9 cellular contexts compared by ENCODE assay signal in genomic region chr2:39240758-39241157, GRCh38. TPM values are rescaled to one million over a fixed set of nuclear protein-coding genes. Genes with fewer than 3 reads are reported as not detected.
"Had no signal": no experiment of that assay in that cellular context is flagged by ENCODE, and none has a peak within 500 bp of the region (broad histone marks: within the 10 kb centered on the region; RNA-seq: fewer than 3 reads in every experiment).

No MANE protein-coding gene starts in this region.

- DNase-seq: GM23248, GOT3, H9, HCEC 1CT, IMR-90 had no signal

- H3K27ac Mint-ChIP-seq: H9 had no signal

- H3K4me3 ChIP-seq: GM23248, K562 had no signal

- H3K27ac ChIP-seq: GM23248 had no signal

- H2AFZ ChIP-seq: GM23248 had no signal

- FAIRE-seq: HTR-8/SVneo, K562 had no signal

- H3K9ac ChIP-seq: GM23248 had no signal

- ATAC-seq: K562 had no signal

RNA-seq across cellular contexts. Expression of gene CDKL4, which starts 3.0 kb away (rescaled TPM):
- total RNA-seq: H4, H9, HT-29, IMR-90, K562 had no signal
- polyA plus RNA-seq: GM23248, IMR-90, K562 had no signal
